ENCODE assay signal across 8 cellular contexts in the genomic region with DNA sequence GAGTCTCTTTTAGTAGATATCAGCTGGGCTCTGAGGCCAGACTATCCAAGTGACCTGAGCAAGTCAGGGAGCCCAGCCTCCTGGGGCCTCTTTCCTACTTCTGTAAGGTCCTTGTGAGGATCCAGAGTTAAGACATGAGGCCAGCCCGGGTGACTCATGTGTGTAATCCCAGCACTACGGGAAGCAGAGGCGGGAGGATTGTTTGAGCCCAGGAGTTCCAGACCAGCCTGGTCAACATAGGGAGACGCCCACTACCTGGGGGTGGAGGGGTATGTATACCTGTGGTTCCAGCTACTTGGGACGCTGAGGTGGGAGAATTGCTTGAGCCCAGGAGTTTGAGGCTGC. TPM values are rescaled to one million over a fixed set of nuclear protein-coding genes. Genes with fewer than 3 reads are reported as not detected.
DNase-seq lines count a peak whose midpoint lies in the region; ATAC-seq and TF ChIP-seq lines count a peak whose summit lies in the region.

No MANE protein-coding gene starts in this region.

- H3K27me3 ChIP-seq in heart left ventricle (peaks cover 0 to 6% (median 0%) of the 10 kb centered on the region in 9 donors), sigmoid colon (no peaks in the 10 kb centered on the region)

- peaks cover 0 to 28% (median 13%) of the 10 kb centered on the region in 12 donors for H3K4me1 ChIP-seq in heart left ventricle
- peaks cover 0 to 17% (median 13%) of the 10 kb centered on the region in 4 donors for H3K4me1 ChIP-seq in sigmoid colon

- no peaks in the 10 kb centered on the region for H3K36me3 Mint-ChIP-seq in T-helper 17 cell (ENCODE audit: low read depth)

- H3K4me3 Mint-ChIP-seq in T-helper 17 cell = peak overlapping the region; percentile 25

- TF ChIP-seq POLR2A in heart left ventricle (IDR thresholded peaks at IDR 0.05) (no peak), sigmoid colon (IDR thresholded peaks at IDR 0.05) (no peak)

- DNase-seq in GM04504 (ENCODE audit: low read depth) (peak; percentile 42), T-helper 17 cell (no peak), heart left ventricle (peak in 2 of 5 donors; percentile 35 to 46), sigmoid colon (peak; percentile 84), NCI-H748 treated with DMSO at 0.1 percent for 48 hours (lab: John Stamatoyannopoulos, UW) (no peak), DMS 273 treated with DMSO at 0.1 percent for 48 hours (lab: John Stamatoyannopoulos, UW) (no peak)
- DNase-seq in activated CD8-positive, alpha-beta memory T cell treated with anti-CD3 and anti-CD28 coated beads for 24 hours = no peak

- peaks cover 13% of the 10 kb centered on the region for H3K4me1 Mint-ChIP-seq in T-helper 17 cell

- intact Hi-C loops in heart left ventricle (cut with DNase I) (no loop called here), sigmoid colon (cut with DNase I) (no loop called here)

- ATAC-seq in T-helper 17 cell (no peak), heart left ventricle (peak in 3 of 4 donors; percentile 64 to 76 (median 68)), HG03442 (IDR thresholded peaks at IDR 0.05; ENCODE audit: unreplicated experiment) (no peak)

- peaks cover 52% of the 10 kb centered on the region for H3K27me3 Mint-ChIP-seq in T-helper 17 cell

- no peak for TF ChIP-seq CTCF in heart left ventricle (IDR thresholded peaks at IDR 0.05)
- no peak for TF ChIP-seq CTCF in sigmoid colon (IDR thresholded peaks at IDR 0.05)

- no peaks in the 10 kb centered on the region for H3K9me3 ChIP-seq in T-helper 17 cell (ENCODE audit: control insufficient read depth, low read length, poor library complexity, severe bottlenecking)
- H3K9me3 ChIP-seq in heart left ventricle = no peaks in the 10 kb centered on the region
- H3K9me3 ChIP-seq in sigmoid colon = no peaks in the 10 kb centered on the region

- peak overlapping the region in 6 of 12 donors; percentile 17 to 66 (median 48) for H3K27ac ChIP-seq in heart left ventricle
- peak overlapping the region; percentile 54 to 62 (median 58) for H3K27ac ChIP-seq in sigmoid colon

- 45 to 77% (median 62%) methylated on average over 5 of the region's 5 CpGs for WGBS in heart left ventricle, 4 donors
- WGBS in sigmoid colon, 2 donors = 35 to 64% methylated on average over 5 of the region's 5 CpGs

- H3K36me3 ChIP-seq in heart left ventricle = no peaks in the 10 kb centered on the region
- no peaks in the 10 kb centered on the region for H3K36me3 ChIP-seq in sigmoid colon

- H3K27ac Mint-ChIP-seq in T-helper 17 cell = no peak overlapping the region

- H3K4me3 ChIP-seq in heart left ventricle = peak overlapping the region in 4 of 12 donors; percentile 50 to 62 (median 58)
- peak overlapping the region in 1 of 4 donors; percentile 51 for H3K4me3 ChIP-seq in sigmoid colon

- TF ChIP-seq EP300 in sigmoid colon (IDR thresholded peaks at IDR 0.05) = no peak

RNA-seq across cellular contexts. Expression of gene POLA2, which starts 36.9 kb away (rescaled TPM):
- total RNA-seq in T-helper 17 cell (10 to 100 TPM; 13.0 to 15.4 TPM), heart left ventricle (1 to 10 TPM; 3.2 to 9.0 (median 4.2) TPM), sigmoid colon (1 to 10 TPM; 3.6 to 8.8 (median 4.8) TPM)
- polyA plus RNA-seq in heart left ventricle (1 to 10 TPM; 4.3 to 6.7 TPM), sigmoid colon (10 to 100 TPM in 1 of 3 donors, 1 to 10 TPM in 2; 4.6 to 13.4 (median 5.4) TPM)

RNA-seq across cellular contexts. Expression of gene CAPN1, which starts 43.2 kb away (rescaled TPM):
- 100 to 1,000 TPM; 154 to 190 TPM for total RNA-seq in T-helper 17 cell
- total RNA-seq in heart left ventricle = 100 to 1,000 TPM in 2 of 9 donors, 10 to 100 TPM in 7; 67.8 to 139 (median 86.1) TPM
- 100 to 1,000 TPM in 1 of 2 donors, 10 to 100 TPM in 1; 69.6 to 114 TPM for polyA plus RNA-seq in heart left ventricle
- 100 to 1,000 TPM in 3 of 4 donors, 10 to 100 TPM in 1; 84.5 to 193 (median 133) TPM for total RNA-seq in sigmoid colon
- 100 to 1,000 TPM; 156 to 245 (median 210) TPM for polyA plus RNA-seq in sigmoid colon

RNA-seq across cellular contexts. Expression of gene SPDYC, which starts 54.9 kb away (rescaled TPM):
- total RNA-seq in T-helper 17 cell (under 1 TPM in 1 of 2 donors, not detected in 1; 0.68 TPM), heart left ventricle (not detected), sigmoid colon (not detected)
- polyA plus RNA-seq in heart left ventricle (not detected), sigmoid colon (not detected)

Comparison
In these comparisons a context has a peak if more than half of its experiments do, and no peak if none do; other contexts are left out.
1. DNase-seq: peak in GM04504 (single experiment) and sigmoid colon (single experiment); none in T-helper 17 cell (0 of 3), NCI-H748 treated with DMSO at 0.1 percent for 48 hours (single experiment), DMS 273 treated with DMSO at 0.1 percent for 48 hours (single experiment) and activated CD8-positive, alpha-beta memory T cell treated with anti-CD3 and anti-CD28 coated beads for 24 hours (single experiment).
2. ATAC-seq: peak in heart left ventricle (3 of 4); none in T-helper 17 cell (single experiment) and HG03442 (single experiment).